ENCODE assay signal across 26 cellular contexts in the genomic region with DNA sequence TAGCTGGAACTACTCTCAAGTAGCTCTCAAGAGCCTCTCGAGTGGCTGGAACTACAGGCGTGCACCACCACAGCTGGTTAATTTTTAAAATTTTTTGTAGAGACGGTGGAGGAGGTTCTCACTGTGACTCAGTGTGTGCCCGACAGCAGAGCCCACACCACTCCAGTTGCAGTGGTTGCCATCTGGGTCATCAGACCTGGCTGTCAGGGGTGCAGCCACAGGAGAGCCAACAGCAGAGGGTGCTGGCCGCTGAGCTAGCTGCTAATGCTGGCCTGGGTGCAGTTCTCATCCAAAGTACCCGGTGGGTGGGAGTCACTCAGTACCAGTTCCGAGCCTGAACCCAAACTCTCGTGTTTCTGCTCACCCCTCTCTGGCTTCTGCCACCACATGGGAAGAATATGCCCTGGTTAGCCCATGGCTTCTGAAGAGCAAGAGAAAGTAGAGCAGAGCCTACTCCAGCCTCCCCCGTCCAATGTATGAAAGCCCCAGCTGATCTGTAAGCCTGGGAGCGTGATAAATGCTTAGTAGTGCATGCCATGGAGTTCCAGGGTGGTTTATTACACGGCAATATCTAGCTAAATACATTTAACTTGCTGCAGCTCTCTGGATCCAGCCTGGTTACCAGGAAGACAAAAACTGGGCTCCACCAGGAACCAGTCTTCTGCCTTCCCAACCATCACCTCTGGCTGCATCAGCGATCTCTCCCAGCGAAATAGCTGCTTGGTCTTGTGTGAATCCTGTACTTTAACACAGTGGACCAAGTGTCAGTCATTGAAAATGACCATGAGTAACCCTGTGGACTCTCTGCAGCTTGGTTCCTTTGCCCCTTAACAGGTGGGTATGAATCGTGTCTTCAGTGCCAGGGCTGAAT. TPM values are rescaled to one million over a fixed set of nuclear protein-coding genes. Genes with fewer than 3 reads are reported as not detected.
A peak's percentile ranks its signal among the peaks of the same experiment; 100 is the strongest.
DNase-seq lines count a peak whose midpoint lies in the region; ATAC-seq and TF ChIP-seq lines count a peak whose summit lies in the region.
"Had no signal": no experiment of that assay in that cellular context is flagged by ENCODE, and none has a peak within 500 bp of the region (broad histone marks: within the 10 kb centered on the region; RNA-seq: fewer than 3 reads in every experiment).

No MANE protein-coding gene starts in this region.

- no peak for TF ChIP-seq CTCF in RWPE1 (conservative IDR thresholded peaks at IDR 0.05; ENCODE audit: low read depth)

- H3K36me3 Mint-ChIP-seq in activated CD8-positive, alpha-beta memory T cell treated with anti-CD3 and anti-CD28 coated beads, Interleukin-2, amount 10 ng/mL, durations not matched to agents 7 days and 5 days, result peaks cover 24% of the 10 kb centered on the region

- peak overlapping the region; percentile 6; the same call in 1 of the 2 replicates for H3K27ac ChIP-seq in RWPE1
- H3K27ac ChIP-seq: adrenal gland, parathyroid adenoma, Peyer's patch had no signal

- CTCF ChIA-PET in activated CD8-positive, alpha-beta memory T cell treated with anti-CD3 and anti-CD28 coated beads, Interleukin-2, amount 10 ng/mL, durations not matched to agents 7 days and 5 days (lab: Charles Lee), result interaction anchor here (0.6 to 0.9 kb wide), 3 partner anchors 154 to 776 kb away, joined by 3 read pairs; no protein-coding TSS in a partner anchor
- CTCF ChIA-PET in RWPE1 (lab: Yijun Ruan, JAX), result interaction anchor here (0.6 to 0.8 kb wide), 3 partner anchors 58 to 644 kb away, joined by 3 to 4 read pairs (median 4); no protein-coding TSS in a partner anchor

- POLR2A ChIA-PET in RWPE1 (lab: Yijun Ruan, JAX; ENCODE audit: low non-redundant PET), result interaction anchor here (0.6 kb wide), 2 partner anchors 16 to 206 kb away, joined by 3 read pairs; no protein-coding TSS in a partner anchor

- H3K27ac Mint-ChIP-seq in activated CD8-positive, alpha-beta memory T cell treated with anti-CD3 and anti-CD28 coated beads, Interleukin-2, amount 10 ng/mL, durations not matched to agents 7 days and 5 days, result no peak overlapping the region
- H3K27ac Mint-ChIP-seq: B cell; dendritic cell treated with granulocyte-macrophage colony-stimulating factor and Interleukin-4, amounts not matched to agents 40 ng/mL and 50 ng/mL, for 4 days; stimulated activated naive B cell treated with anti-CD40 and anti-IgM and Interleukin-4, amounts not matched to agents 10 μg/mL and 1 μg/mL and 100 μg/mL, for 72 hours had no signal

- no peak for ATAC-seq in activated CD8-positive, alpha-beta memory T cell treated with anti-CD3 and anti-CD28 coated beads, Interleukin-2, amount 10 ng/mL, durations not matched to agents 7 days and 5 days
- ATAC-seq in left lobe of liver, result peak; percentile 38
- ATAC-seq in GM18520 (IDR thresholded peaks at IDR 0.05; ENCODE audit: unreplicated experiment), result no peak
- ATAC-seq: left ventricle myocardium superior; stimulated activated naive B cell treated with anti-CD40 and anti-IgM and Interleukin-4, amounts not matched to agents 10 μg/mL and 1 μg/mL and 100 μg/mL, for 72 hours had no signal

- H3K9me3 Mint-ChIP-seq in activated CD8-positive, alpha-beta memory T cell treated with anti-CD3 and anti-CD28 coated beads, Interleukin-2, amount 10 ng/mL, durations not matched to agents 7 days and 5 days (ENCODE audit: low read depth), result no peaks in the 10 kb centered on the region
- H3K9me3 Mint-ChIP-seq: dendritic cell treated with granulocyte-macrophage colony-stimulating factor and Interleukin-4, amounts not matched to agents 40 ng/mL and 50 ng/mL, for 4 days; stimulated activated naive B cell treated with anti-CD40 and anti-IgM and Interleukin-4, amounts not matched to agents 10 μg/mL and 1 μg/mL and 100 μg/mL, for 72 hours had no signal

- no peak overlapping the region for H3K4me3 Mint-ChIP-seq in activated CD8-positive, alpha-beta memory T cell treated with anti-CD3 and anti-CD28 coated beads, Interleukin-2, amount 10 ng/mL, durations not matched to agents 7 days and 5 days
- H3K4me3 Mint-ChIP-seq: B cell; dendritic cell treated with granulocyte-macrophage colony-stimulating factor and Interleukin-4, amounts not matched to agents 40 ng/mL and 50 ng/mL, for 4 days; stimulated activated naive B cell treated with anti-CD40 and anti-IgM and Interleukin-4, amounts not matched to agents 10 μg/mL and 1 μg/mL and 100 μg/mL, for 72 hours had no signal

- H3K27me3 Mint-ChIP-seq in activated CD8-positive, alpha-beta memory T cell treated with anti-CD3 and anti-CD28 coated beads, Interleukin-2, amount 10 ng/mL, durations not matched to agents 7 days and 5 days, result no peaks in the 10 kb centered on the region
- H3K27me3 Mint-ChIP-seq: B cell had no signal

- peak; percentile 12 for DNase-seq in activated CD8-positive, alpha-beta memory T cell treated with anti-CD3 and anti-CD28 coated beads, Interleukin-2, amount 10 ng/mL, durations not matched to agents 7 days and 5 days
- DNase-seq in activated CD8-positive, alpha-beta memory T cell treated with anti-CD3 and anti-CD28 coated beads, Interleukin-2, amount 50 U/mL, for 48 hours, result no peak
- DNase-seq in RWPE1 (ENCODE audit: low spot score), result no peak
- DNase-seq in left lobe of liver (ENCODE audit: low spot score), result no peak
- DNase-seq in activated effector memory CD4-positive, alpha-beta T cell treated with anti-CD3 and anti-CD28 coated beads, Interleukin-2, amount 50 U/mL, for 16 hours, result no peak
- DNase-seq in CD1c-positive myeloid dendritic cell (ENCODE audit: extremely low spot score), result no peak
- DNase-seq: ACHN; activated CD4-positive, alpha-beta T cell treated with anti-CD3 and anti-CD28 coated beads, Interleukin-2, amount 50 U/mL, for 1 hour; activated naive CD4-positive, alpha-beta T cell treated with Interleukin-2 at 50 U/mL for 16 hours; adrenal gland; foreskin fibroblast; GOT3; head of caudate nucleus; KG1; left ventricle myocardium superior; NCI-H1105; NCI-H1930; NCI-H526 treated with DMSO at 0.1 percent for 48 hours; Peyer's patch; SIG-M5; small intestine; stimulated activated naive B cell treated with anti-CD40 and anti-IgM and Interleukin-4, amounts not matched to agents 10 μg/mL and 1 μg/mL and 100 μg/mL, for 72 hours had no signal

- no peaks in the 10 kb centered on the region for H3K4me1 Mint-ChIP-seq in activated CD8-positive, alpha-beta memory T cell treated with anti-CD3 and anti-CD28 coated beads, Interleukin-2, amount 10 ng/mL, durations not matched to agents 7 days and 5 days
- H3K4me1 Mint-ChIP-seq: B cell; stimulated activated naive B cell treated with anti-CD40 and anti-IgM and Interleukin-4, amounts not matched to agents 10 μg/mL and 1 μg/mL and 100 μg/mL, for 72 hours had no signal

RNA-seq across cellular contexts. Expression of gene UMPS, which starts 17.1 kb away (rescaled TPM):
- total RNA-seq in activated CD8-positive, alpha-beta memory T cell treated with anti-CD3 and anti-CD28 coated beads, Interleukin-2, amount 10 ng/mL, durations not matched to agents 7 days and 5 days, result 10 to 100 TPM; 33.4 to 50.1 TPM
- total RNA-seq in left lobe of liver, result 20.8 TPM
